Comparison of ENCODE assay signal across 8 cellular contexts in the genomic region with DNA sequence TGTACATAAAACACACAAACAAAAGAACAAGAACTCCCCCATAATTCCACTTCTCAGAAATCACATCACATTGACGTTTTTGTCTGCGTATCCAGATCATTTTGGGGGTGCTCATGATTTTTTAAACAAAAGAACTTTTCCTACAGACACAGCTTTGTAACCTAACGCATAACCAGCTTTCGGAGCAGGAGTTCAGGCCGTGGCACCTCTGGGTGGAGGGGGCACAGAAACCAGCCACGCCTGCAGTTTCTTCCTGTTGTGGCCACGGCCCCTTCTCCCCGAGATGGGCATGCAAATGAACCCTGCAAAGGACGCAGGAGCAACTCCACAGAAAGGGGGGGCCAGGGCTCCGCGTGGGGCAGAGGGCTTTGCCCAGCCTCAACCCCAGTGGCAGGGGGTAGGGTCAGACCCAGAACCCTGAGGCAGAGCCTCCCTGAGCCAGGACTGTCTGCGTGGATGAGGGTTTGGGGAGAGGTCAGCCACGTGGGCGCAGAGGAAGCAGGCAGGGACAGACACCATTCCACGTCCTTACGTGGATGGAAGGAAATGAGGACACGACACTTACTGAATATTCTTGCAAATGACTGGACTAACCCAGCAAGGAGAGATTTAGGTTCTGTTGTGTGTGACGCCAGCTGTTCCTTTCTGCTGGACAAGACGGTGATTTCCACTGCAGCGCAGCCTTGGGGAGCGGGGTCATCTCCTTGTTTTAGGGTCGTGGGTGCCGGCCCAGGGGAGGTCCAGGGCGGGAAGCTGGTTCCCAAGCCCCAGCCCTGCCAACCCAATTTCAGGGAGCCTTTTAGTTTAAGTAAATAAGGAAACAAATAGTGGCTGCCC.
A peak's percentile ranks its signal among the peaks of the same experiment; 100 is the strongest.
DNase-seq lines count a peak whose midpoint lies in the region; ATAC-seq and TF ChIP-seq lines count a peak whose summit lies in the region.

No MANE protein-coding gene starts in this region.

- peaks cover 22% of the 10 kb centered on the region for H3K4me1 ChIP-seq in DND-41 (ENCODE audit: insufficient read depth, low read length)
- H3K4me1 ChIP-seq in subcutaneous abdominal adipose tissue (ENCODE audit: control insufficient read depth in 5 of 5, insufficient read depth in 5 of 5, low read length in 5 of 5): peaks cover 32 to 60% (median 57%) of the 10 kb centered on the region in 5 donors

- intact Hi-C loops in activated CD8-positive, alpha-beta T cell treated with anti-CD3 and anti-CD28 coated beads for 36 hours (cut with micrococcal nuclease): loop anchor here (1.0 to 5.0 kb wide), 2 partner anchors 61 to 159 kb away; no protein-coding TSS in a partner anchor
- intact Hi-C loops in left ventricle myocardium superior (cut with micrococcal nuclease) (no loop called here), Calu3 (cut with micrococcal nuclease; ENCODE audit: unreplicated experiment) (no loop called here)

- peaks cover 19% of the 10 kb centered on the region for H3K36me3 Mint-ChIP-seq in activated CD8-positive, alpha-beta T cell treated with anti-CD3 and anti-CD28 coated beads for 36 hours (ENCODE audit: low read depth)
- H3K36me3 Mint-ChIP-seq in Calu3 (ENCODE audit: insufficient read depth, unreplicated experiment): no peaks in the 10 kb centered on the region

- no peak overlapping the region for H2AFZ ChIP-seq in DND-41 (ENCODE audit: low read depth, low read length)

- H3K27me3 ChIP-seq in DND-41 (ENCODE audit: insufficient read depth, low read length, poor library complexity) (no peaks in the 10 kb centered on the region), subcutaneous abdominal adipose tissue (ENCODE audit: control insufficient read depth in 5 of 5, insufficient read depth in 4 of 5, low read length in 5 of 5) (peaks cover 0 to 4% (median 0%) of the 10 kb centered on the region in 5 donors)

- H3K27ac Mint-ChIP-seq in activated CD8-positive, alpha-beta T cell treated with anti-CD3 and anti-CD28 coated beads for 36 hours: peak overlapping the region; percentile 94
- no peak overlapping the region for H3K27ac Mint-ChIP-seq in Calu3 (ENCODE audit: unreplicated experiment)

- no peak overlapping the region for H3K9ac ChIP-seq in DND-41 (ENCODE audit: low read depth, low read length)
- peak overlapping the region in 4 of 5 donors; percentile 48 to 63 (median 53) for H3K9ac ChIP-seq in subcutaneous abdominal adipose tissue (ENCODE audit: low read length in 5 of 5)

- CTCF ChIA-PET in activated CD8-positive, alpha-beta T cell treated with anti-CD3 and anti-CD28 coated beads for 36 hours (lab: Charles Lee): interaction anchor here (0.7 to 1.7 kb wide), 9 partner anchors 10 to 160 kb away, joined by 3 to 7 read pairs (median 3); no protein-coding TSS in a partner anchor
- CTCF ChIA-PET in Calu3 (lab: Charles Lee): no interaction called here

- no TSS peak for BruUV-seq in Calu3 (replicated peaks; lab: Mats Ljungman, UMichigan)

- H3K36me3 ChIP-seq in DND-41 (ENCODE audit: insufficient read depth, low read length): peaks cover 23% of the 10 kb centered on the region
- peaks cover 0 to 17% (median 6%) of the 10 kb centered on the region in 5 donors for H3K36me3 ChIP-seq in subcutaneous abdominal adipose tissue (ENCODE audit: control insufficient read depth in 5 of 5, insufficient read depth in 5 of 5, low read length in 5 of 5)

- H4K20me1 ChIP-seq in DND-41 (ENCODE audit: insufficient read depth, low read length): peaks cover 58% of the 10 kb centered on the region

- peaks cover 64% of the 10 kb centered on the region for H3K79me2 ChIP-seq in DND-41 (ENCODE audit: insufficient read depth, low read length)

- H3K27ac ChIP-seq in DND-41 (ENCODE audit: low read length): peak overlapping the region; percentile 57
- peak overlapping the region; percentile 99 for H3K27ac ChIP-seq in subcutaneous abdominal adipose tissue (ENCODE audit: low read depth, low read length)

- peak overlapping the region; percentile 64 for H3K4me3 Mint-ChIP-seq in activated CD8-positive, alpha-beta T cell treated with anti-CD3 and anti-CD28 coated beads for 36 hours
- H3K4me3 Mint-ChIP-seq in Calu3 (ENCODE audit: low read depth, unreplicated experiment): no peak overlapping the region

- H3K4me3 ChIP-seq in DND-41 (ENCODE audit: low read depth in 1 of 2, low read length in 2 of 2) (no peak overlapping the region), subcutaneous abdominal adipose tissue (ENCODE audit: low read depth in 1 of 5, low read length in 5 of 5) (peak overlapping the region in 1 of 5 donors; percentile 30)

- no peak overlapping the region for H3K4me2 ChIP-seq in DND-41 (ENCODE audit: insufficient read depth, low read length)

- H3K9me3 ChIP-seq in DND-41 (ENCODE audit: insufficient read depth, low read length, severe bottlenecking) (no peaks in the 10 kb centered on the region), subcutaneous abdominal adipose tissue (ENCODE audit: control insufficient read depth in 5 of 5, low read length in 5 of 5) (peaks cover 0 to 4% (median 0%) of the 10 kb centered on the region in 5 donors)

- POLR2A ChIA-PET in activated CD8-positive, alpha-beta T cell treated with anti-CD3 and anti-CD28 coated beads for 36 hours (lab: Charles Lee): interaction anchor here (0.7 to 3.6 kb wide), 13 partner anchors 11 to 161 kb away, joined by 3 to 32 read pairs (median 5); no protein-coding TSS in a partner anchor

- ATAC-seq in DND-41 (ENCODE audit: insufficient read depth, low read depth) (no peak), GM21825 (IDR thresholded peaks at IDR 0.05; ENCODE audit: unreplicated experiment) (peak; percentile 36), left ventricle myocardium superior (no peak), GM21367 (IDR thresholded peaks at IDR 0.05; ENCODE audit: unreplicated experiment) (no peak), GM18868 (IDR thresholded peaks at IDR 0.05; ENCODE audit: unreplicated experiment) (no peak)
- ATAC-seq in activated CD8-positive, alpha-beta T cell treated with anti-CD3 and anti-CD28 coated beads for 36 hours: peak; percentile 10

- DNase-seq in DND-41 (no peak), left ventricle myocardium superior (peak; percentile 35), Calu3 (no peak)
- peak; percentile 66 for DNase-seq in activated CD8-positive, alpha-beta T cell treated with anti-CD3 and anti-CD28 coated beads for 36 hours

- H3K9me3 Mint-ChIP-seq in activated CD8-positive, alpha-beta T cell treated with anti-CD3 and anti-CD28 coated beads for 36 hours: peaks cover 5% of the 10 kb centered on the region
- peaks cover 3% of the 10 kb centered on the region for H3K9me3 Mint-ChIP-seq in Calu3 (ENCODE audit: low read depth, unreplicated experiment)

- TF ChIP-seq CTCF in DND-41 (IDR thresholded peaks at IDR 0.05; ENCODE audit: borderline replicate concordance, extremely low read depth, low read length, poor library complexity, severe bottlenecking) (no peak), Calu3 (IDR thresholded peaks at IDR 0.05; ENCODE audit: unreplicated experiment) (no peak)
- TF ChIP-seq CTCF in activated CD8-positive, alpha-beta T cell treated with anti-CD3 and anti-CD28 coated beads for 36 hours (IDR thresholded peaks at IDR 0.05): no peak

- peaks cover 57% of the 10 kb centered on the region for H3K4me1 Mint-ChIP-seq in activated CD8-positive, alpha-beta T cell treated with anti-CD3 and anti-CD28 coated beads for 36 hours (ENCODE audit: low read depth)
- H3K4me1 Mint-ChIP-seq in Calu3 (ENCODE audit: low read depth, unreplicated experiment): no peaks in the 10 kb centered on the region

- no peaks in the 10 kb centered on the region for H3K27me3 Mint-ChIP-seq in activated CD8-positive, alpha-beta T cell treated with anti-CD3 and anti-CD28 coated beads for 36 hours
- no peaks in the 10 kb centered on the region for H3K27me3 Mint-ChIP-seq in Calu3 (ENCODE audit: unreplicated experiment)

Comparison
In these comparisons a context has a peak if more than half of its experiments do, and no peak if none do; other contexts are left out.
1. ATAC-seq: peak in GM21825 (single experiment) and activated CD8-positive, alpha-beta T cell treated with anti-CD3 and anti-CD28 coated beads for 36 hours (single experiment); none in DND-41 (single experiment), left ventricle myocardium superior (single experiment), GM21367 (single experiment) and GM18868 (single experiment).
2. DNase-seq: peak in activated CD8-positive, alpha-beta T cell treated with anti-CD3 and anti-CD28 coated beads for 36 hours (single experiment) and left ventricle myocardium superior (single experiment); none in DND-41 (single experiment) and Calu3 (single experiment).